In genomic region chr7:155001756-155002410, GRCh38 we compare ENCODE assay signal across 8 cellular contexts. TPM values are rescaled to one million over a fixed set of nuclear protein-coding genes. Genes with fewer than 3 reads are reported as not detected.
DNase-seq lines count a peak whose midpoint lies in the region; ATAC-seq and TF ChIP-seq lines count a peak whose summit lies in the region.

No MANE protein-coding gene starts in this region.

- H3K14ac ChIP-seq in neuronal stem cell (ENCODE audit: low read length), result peak overlapping the region; percentile 98

- no peaks in the 10 kb centered on the region for H3K9me3 Mint-ChIP-seq in endodermal cell

- H3K27ac ChIP-seq in left ventricle myocardium inferior (replicated peaks) (peak overlapping the region; percentile 95), Panc1 (ENCODE audit: low read length) (peak overlapping the region; percentile 82), endodermal cell (ENCODE audit: low read depth, low read length) (no peak overlapping the region), neuronal stem cell (replicated peaks; ENCODE audit: low read length) (peak overlapping the region; percentile 69)

- peak overlapping the region; percentile 57 for H3K23ac ChIP-seq in neuronal stem cell (ENCODE audit: low read depth, low read length, poor library complexity)

- ATAC-seq in left cardiac atrium (no peak), HG02678 (IDR thresholded peaks at IDR 0.05; ENCODE audit: unreplicated experiment) (peak; percentile 14), Panc1 (peak; percentile 32; the same call in 1 of the 2 replicates), left colon (no peak)

- H3K9me3 ChIP-seq in left ventricle myocardium inferior (replicated peaks) (no peaks in the 10 kb centered on the region), Panc1 (ENCODE audit: control insufficient read depth, insufficient read depth, low read depth, low read length) (no peaks in the 10 kb centered on the region), endodermal cell (ENCODE audit: control insufficient read depth, low read length) (no peaks in the 10 kb centered on the region), neuronal stem cell (replicated peaks in 1 of 2; ENCODE audit: control insufficient read depth in 2 of 2, insufficient read depth in 1 of 2, low read depth in 1 of 2, low read length in 2 of 2) (no peaks in the 10 kb centered on the region)

- H3K27me3 ChIP-seq in left ventricle myocardium inferior (ENCODE audit: low read depth) (no peaks in the 10 kb centered on the region), Panc1 (ENCODE audit: control insufficient read depth, insufficient read depth, low read length) (no peaks in the 10 kb centered on the region), endodermal cell (ENCODE audit: control insufficient read depth, insufficient read depth, low read length, poor library complexity, severe bottlenecking) (no peaks in the 10 kb centered on the region), neuronal stem cell (ENCODE audit: control insufficient read depth in 3 of 3, insufficient read depth in 3 of 3, low read depth in 1 of 3, low read length in 3 of 3) (no peaks in the 10 kb centered on the region)

- no peak overlapping the region for H3K4ac ChIP-seq in neuronal stem cell (ENCODE audit: low read length)

- H3K9ac ChIP-seq in endodermal cell (ENCODE audit: extremely low read depth, low read length, poor library complexity, severe bottlenecking) (peak overlapping the region; percentile 55), neuronal stem cell (ENCODE audit: low read depth, low read length, poor library complexity) (peak overlapping the region; percentile 94)

- peaks cover 2% of the 10 kb centered on the region for H3K79me1 ChIP-seq in neuronal stem cell (ENCODE audit: low read depth, low read length)

- H2AK5ac ChIP-seq in neuronal stem cell (ENCODE audit: low read depth, low read length), result no peak overlapping the region

- H4K8ac ChIP-seq in neuronal stem cell (ENCODE audit: low read depth, low read length), result peak overlapping the region; percentile 30

- peaks cover 17% of the 10 kb centered on the region for H3K4me1 Mint-ChIP-seq in endodermal cell

- CTCF ChIA-PET in Panc1 (lab: Charles Lee), result no interaction called here

- H3K36me3 Mint-ChIP-seq in endodermal cell (ENCODE audit: low read depth), result peaks cover 14% of the 10 kb centered on the region

- H3K4me1 ChIP-seq in left ventricle myocardium inferior (peaks cover 35% of the 10 kb centered on the region), Panc1 (ENCODE audit: control insufficient read depth, insufficient read depth, low read length) (peaks cover 9% of the 10 kb centered on the region; the same call in 1 of the 2 replicates), endodermal cell (ENCODE audit: control insufficient read depth, insufficient read depth, low read length) (peaks cover 8% of the 10 kb centered on the region), neuronal stem cell (ENCODE audit: control insufficient read depth in 2 of 2, insufficient read depth in 1 of 2, low read depth in 1 of 2, low read length in 2 of 2) (peaks cover 2 to 3% of the 10 kb centered on the region in 2 donors)

- POLR2A ChIA-PET in Panc1 (lab: Charles Lee), result no interaction called here

- TF ChIP-seq CTCF in left ventricle myocardium inferior (IDR thresholded peaks at IDR 0.05; ENCODE audit: borderline replicate concordance) (no peak), Panc1 (IDR thresholded peaks at IDR 0.05) (no peak), endodermal cell (conservative IDR thresholded peaks at IDR 0.05) (no peak)

- peak overlapping the region; percentile 90 for H3K18ac ChIP-seq in neuronal stem cell (ENCODE audit: low read length)

- H4K91ac ChIP-seq in neuronal stem cell (ENCODE audit: low read depth, low read length, poor library complexity), result no peak overlapping the region

- DNase-seq in left ventricle myocardium inferior, result no peak
- DNase-seq in left cardiac atrium, result no peak
- no peak for DNase-seq in Panc1 (ENCODE audit: low read depth, low spot score)
- DNase-seq in endodermal cell, result no peak
- DNase-seq in neuronal stem cell (ENCODE audit: low spot score), result no peak
- DNase-seq in pons (ENCODE audit: low spot score), result no peak
- no peak for DNase-seq in left colon

- peak overlapping the region; percentile 99 for H3K4me3 ChIP-seq in left ventricle myocardium inferior
- peak overlapping the region; percentile 65 to 71 for H3K4me3 ChIP-seq in Panc1 (ENCODE audit: low read depth in 2 of 2, low read length in 2 of 2)
- peak overlapping the region; percentile 94 for H3K4me3 ChIP-seq in endodermal cell (ENCODE audit: low read length)
- H3K4me3 ChIP-seq in neuronal stem cell (ENCODE audit: low read length in 2 of 2), result peak overlapping the region; percentile 94 to 96

- H3K27ac Mint-ChIP-seq in endodermal cell, result peak overlapping the region; percentile 27

- H2AFZ ChIP-seq in neuronal stem cell (ENCODE audit: low read length), result peak overlapping the region; percentile 84

- intact Hi-C loops in left ventricle myocardium inferior (cut with micrococcal nuclease) (no loop called here), left cardiac atrium (cut with DNase I) (no loop called here), Panc1 (cut with micrococcal nuclease; ENCODE audit: unreplicated experiment) (no loop called here), left colon (cut with DNase I, micrococcal nuclease) (no loop called here)

- no peak overlapping the region for H2BK5ac ChIP-seq in neuronal stem cell (ENCODE audit: low read length)

- H3K36me3 ChIP-seq in left ventricle myocardium inferior (peaks cover 31% of the 10 kb centered on the region), Panc1 (ENCODE audit: control insufficient read depth, insufficient read depth, low read length) (peaks cover 2% of the 10 kb centered on the region), endodermal cell (ENCODE audit: control insufficient read depth, insufficient read depth, low read length) (peaks cover 7% of the 10 kb centered on the region), neuronal stem cell (replicated peaks in 1 of 2; ENCODE audit: control insufficient read depth in 2 of 2, insufficient read depth in 2 of 2, low read length in 2 of 2) (peaks cover 10 to 55% of the 10 kb centered on the region in 2 donors)

- no TSS peak for BruUV-seq in Panc1 (replicated peaks; lab: Mats Ljungman, UMichigan)

- H3K4me2 ChIP-seq in neuronal stem cell (ENCODE audit: insufficient read depth, low read length, poor library complexity, severe bottlenecking), result peak overlapping the region; percentile 85

- no peak overlapping the region for H2BK120ac ChIP-seq in neuronal stem cell (ENCODE audit: low read depth, low read length)

- H3K27me3 Mint-ChIP-seq in endodermal cell (ENCODE audit: insufficient read depth), result no peaks in the 10 kb centered on the region

- 19 to 27% methylated on average over 7 to 22 of the region's 24 CpGs for WGBS in endodermal cell (ENCODE audit: insufficient coverage in 1 of 2, insufficient read length in 1 of 2), 2 experiments
- WGBS in neuronal stem cell (ENCODE audit: extremely low coverage in 2 of 2, insufficient read length in 2 of 2, insufficient replicate concordance in 1 of 2), 2 donors, result no CpG with 5 or more reads among the region's 24 CpGs

- H2BK15ac ChIP-seq in neuronal stem cell (ENCODE audit: low read length), result peak overlapping the region; percentile 68

- in situ Hi-C loops in Panc1 (cut with HindIII; ENCODE audit: low pct_unique_long_range_greater_than_20kb, low sequenced_read_pairs), result no loop called here

- no peak overlapping the region for H2BK12ac ChIP-seq in neuronal stem cell (ENCODE audit: low read length)

- no peak overlapping the region for H3K4me3 Mint-ChIP-seq in endodermal cell

RNA-seq across cellular contexts. Expression of gene PAXIP1, which starts 1.0 kb away (rescaled TPM):
- total RNA-seq in left ventricle myocardium inferior, result 5.8 TPM
- 1 to 10 TPM; 7.9 to 8.7 TPM for total RNA-seq in left cardiac atrium
- 27.3 TPM for total RNA-seq in Panc1 (2021; ENCODE audit: unreplicated experiment)
- 18.4 TPM for polyA plus RNA-seq in Panc1 (2012; ENCODE audit: insufficient read length)
- total RNA-seq in endodermal cell, result 10 to 100 TPM; 33.4 to 35.0 TPM
- 23.3 TPM for polyA plus RNA-seq in endodermal cell (2013, experiment 1 of 2)
- 23.3 TPM for polyA plus RNA-seq in endodermal cell (2013, experiment 2 of 2)
- 16.2 TPM for polyA plus RNA-seq in neuronal stem cell (2013, experiment 1 of 2)
- 15.8 TPM for polyA plus RNA-seq in neuronal stem cell (2013, experiment 2 of 2)
- 10 to 100 TPM; 10.9 to 14.0 TPM for total RNA-seq in left colon

Comparison
In these comparisons a context has a peak if more than half of its experiments do, and no peak if none do; other contexts are left out.
1. ATAC-seq: peak in HG02678 (single experiment) and Panc1 (single experiment); none in left cardiac atrium (0 of 2) and left colon (single experiment).
2. Peak in every context shown above with its lines, with median percentiles within 50 percentile points of each other: H3K4me3 ChIP-seq.